8 cellular contexts compared by ENCODE assay signal in genomic region chr2:121080013-121080772, GRCh38.
DNase-seq lines count a peak whose midpoint lies in the region; ATAC-seq lines count a peak whose summit lies in the region.

No MANE protein-coding gene starts in this region.

- no peak for ATAC-seq in GM21526 (IDR thresholded peaks at IDR 0.05; ENCODE audit: low FRiP score, unreplicated experiment)

- DNase-seq in DMS53 treated with DMSO at 0.1 percent for 48 hours (lab: John Stamatoyannopoulos, UW; ENCODE audit: unreplicated experiment) (peak; percentile 48), HT1080 (ENCODE audit: low read depth) (peak; percentile 51), RPMI7951 (ENCODE audit: low read depth) (peak; percentile 50), amygdala (lab: John Stamatoyannopoulos, UW) (peak in 36 of 56 donors; percentile 5 to 76 (median 26)), hippocampal formation (lab: John Stamatoyannopoulos, UW) (peak; percentile 21 to 27), NCI-H226 (no peak)
- peak; percentile 11 to 38 for DNase-seq in stimulated activated CD4-positive, alpha-beta T cell treated with anti-CD3 and anti-CD28 coated beads, Interleukin-12 subunit alpha, Interleukin-12 subunit beta, amount 100 ng/mL, for 24 hours (ENCODE audit: low read depth in 2 of 2)
